1 cellular context compared by ENCODE assay signal in the genomic region with DNA sequence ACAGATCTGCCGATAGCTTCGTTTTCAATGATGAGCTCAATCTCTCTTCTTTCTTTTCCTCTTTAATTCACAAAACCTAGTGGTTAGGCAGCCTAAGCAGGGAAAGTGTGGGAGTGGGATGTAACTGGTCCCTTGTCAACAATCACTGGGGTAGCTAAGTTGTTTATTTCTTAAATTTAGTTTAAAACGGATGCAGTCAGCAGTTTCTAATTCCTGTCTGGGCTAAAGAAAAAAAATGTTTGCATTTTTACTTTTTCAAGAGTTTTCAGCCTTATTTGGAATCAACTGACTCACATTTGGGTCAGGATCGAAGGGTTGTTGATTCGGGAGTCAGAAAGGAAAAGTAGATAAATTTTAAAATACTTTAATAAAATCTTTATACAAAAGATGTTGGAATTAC.
TF ChIP-seq lines count a peak whose summit lies in the region.

No MANE protein-coding gene starts in this region.

TF ChIP-seq in GM23338, 12 proteins besides CTCF, POLR2A, EP300 and RAD21 (continued from another document):
- TF ChIP-seq, protein P1, sequence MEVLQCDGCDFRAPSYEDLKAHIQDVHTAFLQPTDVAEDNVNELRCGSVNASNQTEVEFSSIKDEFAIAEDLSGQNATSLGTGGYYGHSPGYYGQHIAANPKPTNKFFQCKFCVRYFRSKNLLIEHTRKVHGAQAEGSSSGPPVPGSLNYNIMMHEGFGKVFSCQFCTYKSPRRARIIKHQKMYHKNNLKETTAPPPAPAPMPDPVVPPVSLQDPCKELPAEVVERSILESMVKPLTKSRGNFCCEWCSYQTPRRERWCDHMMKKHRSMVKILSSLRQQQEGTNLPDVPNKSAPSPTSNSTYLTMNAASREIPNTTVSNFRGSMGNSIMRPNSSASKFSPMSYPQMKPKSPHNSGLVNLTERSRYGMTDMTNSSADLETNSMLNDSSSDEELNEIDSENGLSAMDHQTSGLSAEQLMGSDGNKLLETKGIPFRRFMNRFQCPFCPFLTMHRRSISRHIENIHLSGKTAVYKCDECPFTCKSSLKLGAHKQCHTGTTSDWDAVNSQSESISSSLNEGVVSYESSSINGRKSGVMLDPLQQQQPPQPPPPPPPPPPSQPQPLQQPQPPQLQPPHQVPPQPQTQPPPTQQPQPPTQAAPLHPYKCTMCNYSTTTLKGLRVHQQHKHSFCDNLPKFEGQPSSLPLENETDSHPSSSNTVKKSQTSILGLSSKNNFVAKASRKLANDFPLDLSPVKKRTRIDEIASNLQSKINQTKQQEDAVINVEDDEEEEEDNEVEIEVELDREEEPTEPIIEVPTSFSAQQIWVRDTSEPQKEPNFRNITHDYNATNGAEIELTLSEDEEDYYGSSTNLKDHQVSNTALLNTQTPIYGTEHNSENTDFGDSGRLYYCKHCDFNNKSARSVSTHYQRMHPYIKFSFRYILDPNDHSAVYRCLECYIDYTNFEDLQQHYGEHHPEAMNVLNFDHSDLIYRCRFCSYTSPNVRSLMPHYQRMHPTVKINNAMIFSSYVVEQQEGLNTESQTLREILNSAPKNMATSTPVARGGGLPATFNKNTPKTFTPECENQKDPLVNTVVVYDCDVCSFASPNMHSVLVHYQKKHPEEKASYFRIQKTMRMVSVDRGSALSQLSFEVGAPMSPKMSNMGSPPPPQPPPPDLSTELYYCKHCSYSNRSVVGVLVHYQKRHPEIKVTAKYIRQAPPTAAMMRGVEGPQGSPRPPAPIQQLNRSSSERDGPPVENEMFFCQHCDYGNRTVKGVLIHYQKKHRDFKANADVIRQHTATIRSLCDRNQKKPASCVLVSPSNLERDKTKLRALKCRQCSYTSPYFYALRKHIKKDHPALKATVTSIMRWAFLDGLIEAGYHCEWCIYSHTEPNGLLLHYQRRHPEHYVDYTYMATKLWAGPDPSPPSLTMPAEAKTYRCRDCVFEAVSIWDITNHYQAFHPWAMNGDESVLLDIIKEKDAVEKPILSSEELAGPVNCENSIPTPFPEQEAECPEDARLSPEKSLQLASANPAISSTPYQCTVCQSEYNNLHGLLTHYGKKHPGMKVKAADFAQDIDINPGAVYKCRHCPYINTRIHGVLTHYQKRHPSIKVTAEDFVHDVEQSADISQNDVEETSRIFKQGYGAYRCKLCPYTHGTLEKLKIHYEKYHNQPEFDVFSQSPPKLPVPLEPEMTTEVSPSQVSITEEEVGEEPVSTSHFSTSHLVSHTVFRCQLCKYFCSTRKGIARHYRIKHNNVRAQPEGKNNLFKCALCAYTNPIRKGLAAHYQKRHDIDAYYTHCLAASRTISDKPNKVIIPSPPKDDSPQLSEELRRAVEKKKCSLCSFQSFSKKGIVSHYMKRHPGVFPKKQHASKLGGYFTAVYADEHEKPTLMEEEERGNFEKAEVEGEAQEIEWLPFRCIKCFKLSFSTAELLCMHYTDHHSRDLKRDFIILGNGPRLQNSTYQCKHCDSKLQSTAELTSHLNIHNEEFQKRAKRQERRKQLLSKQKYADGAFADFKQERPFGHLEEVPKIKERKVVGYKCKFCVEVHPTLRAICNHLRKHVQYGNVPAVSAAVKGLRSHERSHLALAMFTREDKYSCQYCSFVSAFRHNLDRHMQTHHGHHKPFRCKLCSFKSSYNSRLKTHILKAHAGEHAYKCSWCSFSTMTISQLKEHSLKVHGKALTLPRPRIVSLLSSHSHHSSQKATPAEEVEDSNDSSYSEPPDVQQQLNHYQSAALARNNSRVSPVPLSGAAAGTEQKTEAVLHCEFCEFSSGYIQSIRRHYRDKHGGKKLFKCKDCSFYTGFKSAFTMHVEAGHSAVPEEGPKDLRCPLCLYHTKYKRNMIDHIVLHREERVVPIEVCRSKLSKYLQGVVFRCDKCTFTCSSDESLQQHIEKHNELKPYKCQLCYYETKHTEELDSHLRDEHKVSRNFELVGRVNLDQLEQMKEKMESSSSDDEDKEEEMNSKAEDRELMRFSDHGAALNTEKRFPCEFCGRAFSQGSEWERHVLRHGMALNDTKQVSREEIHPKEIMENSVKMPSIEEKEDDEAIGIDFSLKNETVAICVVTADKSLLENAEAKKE (CRISPR knock-in tag; IDR thresholded peaks at IDR 0.05) = no peak
- TF ChIP-seq EZH2phosphoT487 (IDR thresholded peaks at IDR 0.05; ENCODE audit: unreplicated experiment) (no peak), EZH2 (IDR thresholded peaks at IDR 0.05; ENCODE audit: low read depth, unreplicated experiment) (no peak), POLR2AphosphoS5 (IDR thresholded peaks at IDR 0.05; ENCODE audit: low read depth) (no peak), ZNF114 (CRISPR knock-in tag; IDR thresholded peaks at IDR 0.05) (no peak)
- TF ChIP-seq, protein P2, sequence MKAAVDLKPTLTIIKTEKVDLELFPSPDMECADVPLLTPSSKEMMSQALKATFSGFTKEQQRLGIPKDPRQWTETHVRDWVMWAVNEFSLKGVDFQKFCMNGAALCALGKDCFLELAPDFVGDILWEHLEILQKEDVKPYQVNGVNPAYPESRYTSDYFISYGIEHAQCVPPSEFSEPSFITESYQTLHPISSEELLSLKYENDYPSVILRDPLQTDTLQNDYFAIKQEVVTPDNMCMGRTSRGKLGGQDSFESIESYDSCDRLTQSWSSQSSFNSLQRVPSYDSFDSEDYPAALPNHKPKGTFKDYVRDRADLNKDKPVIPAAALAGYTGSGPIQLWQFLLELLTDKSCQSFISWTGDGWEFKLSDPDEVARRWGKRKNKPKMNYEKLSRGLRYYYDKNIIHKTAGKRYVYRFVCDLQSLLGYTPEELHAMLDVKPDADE (IDR thresholded peaks at IDR 0.05) = no peak
TF ChIP-seq in GM23338: peak in this region for 0.
